In the genomic region with DNA sequence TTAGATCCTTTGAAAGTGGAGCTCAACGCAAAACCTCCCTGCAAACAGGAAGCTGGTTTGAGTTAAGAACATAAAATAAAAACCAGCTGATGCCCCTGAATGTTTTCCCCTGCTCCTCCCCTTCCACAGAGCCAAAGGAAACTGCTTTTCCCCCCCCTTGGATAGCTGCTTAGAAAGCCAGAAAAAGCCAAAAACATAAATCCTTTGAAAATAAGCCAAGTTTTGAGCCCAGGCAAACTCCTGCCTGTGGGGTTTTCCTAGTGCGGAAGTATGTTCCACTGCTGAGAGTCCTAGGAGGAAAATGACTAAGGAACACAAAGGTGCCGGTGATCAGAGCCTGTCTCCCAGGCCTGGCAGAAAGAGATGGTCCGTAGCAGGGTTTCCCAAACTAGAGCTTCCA, we compare ENCODE assay signal across 1 cellular context.
TF ChIP-seq lines count a peak whose summit lies in the region.

No MANE protein-coding gene starts in this region.

TF ChIP-seq in HepG2, 621 proteins besides CTCF, POLR2A, EP300 and RAD21:
- TF ChIP-seq ETV5 (CRISPR knock-in tag; IDR thresholded peaks at IDR 0.05; ENCODE audit: borderline replicate concordance), result peak; percentile 19; the same call in 1 of the 2 replicates
- no peak for TF ChIP-seq ZNF543 (CRISPR knock-in tag; IDR thresholded peaks at IDR 0.05)
- TF ChIP-seq LCORL (IDR thresholded peaks at IDR 0.05), result no peak
- TF ChIP-seq LCORL (CRISPR knock-in tag; IDR thresholded peaks at IDR 0.05), result 0 out of 2 replicates have a peak, but pooled peaks have one; percentile 25
- TF ChIP-seq, protein P1, sequence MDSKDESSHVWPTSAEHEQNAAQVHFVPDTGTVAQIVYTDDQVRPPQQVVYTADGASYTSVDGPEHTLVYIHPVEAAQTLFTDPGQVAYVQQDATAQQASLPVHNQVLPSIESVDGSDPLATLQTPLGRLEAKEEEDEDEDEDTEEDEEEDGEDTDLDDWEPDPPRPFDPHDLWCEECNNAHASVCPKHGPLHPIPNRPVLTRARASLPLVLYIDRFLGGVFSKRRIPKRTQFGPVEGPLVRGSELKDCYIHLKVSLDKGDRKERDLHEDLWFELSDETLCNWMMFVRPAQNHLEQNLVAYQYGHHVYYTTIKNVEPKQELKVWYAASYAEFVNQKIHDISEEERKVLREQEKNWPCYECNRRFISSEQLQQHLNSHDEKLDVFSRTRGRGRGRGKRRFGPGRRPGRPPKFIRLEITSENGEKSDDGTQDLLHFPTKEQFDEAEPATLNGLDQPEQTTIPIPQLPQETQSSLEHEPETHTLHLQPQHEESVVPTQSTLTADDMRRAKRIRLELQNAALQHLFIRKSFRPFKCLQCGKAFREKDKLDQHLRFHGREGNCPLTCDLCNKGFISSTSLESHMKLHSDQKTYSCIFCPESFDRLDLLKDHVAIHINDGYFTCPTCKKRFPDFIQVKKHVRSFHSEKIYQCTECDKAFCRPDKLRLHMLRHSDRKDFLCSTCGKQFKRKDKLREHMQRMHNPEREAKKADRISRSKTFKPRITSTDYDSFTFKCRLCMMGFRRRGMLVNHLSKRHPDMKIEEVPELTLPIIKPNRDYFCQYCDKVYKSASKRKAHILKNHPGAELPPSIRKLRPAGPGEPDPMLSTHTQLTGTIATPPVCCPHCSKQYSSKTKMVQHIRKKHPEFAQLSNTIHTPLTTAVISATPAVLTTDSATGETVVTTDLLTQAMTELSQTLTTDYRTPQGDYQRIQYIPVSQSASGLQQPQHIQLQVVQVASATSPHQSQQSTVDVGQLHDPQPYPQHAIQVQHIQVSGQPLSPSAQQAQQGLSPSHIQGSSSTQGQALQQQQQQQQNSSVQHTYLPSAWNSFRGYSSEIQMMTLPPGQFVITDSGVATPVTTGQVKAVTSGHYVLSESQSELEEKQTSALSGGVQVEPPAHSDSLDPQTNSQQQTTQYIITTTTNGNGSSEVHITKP (CRISPR knock-in tag; IDR thresholded peaks at IDR 0.05; ENCODE audit: low read depth), result no peak
- 0 out of 2 replicates have a peak, but pooled peaks have one; percentile 10 for TF ChIP-seq TCF7 (IDR thresholded peaks at IDR 0.05; ENCODE audit: low read depth)
- TF ChIP-seq, protein P2, sequence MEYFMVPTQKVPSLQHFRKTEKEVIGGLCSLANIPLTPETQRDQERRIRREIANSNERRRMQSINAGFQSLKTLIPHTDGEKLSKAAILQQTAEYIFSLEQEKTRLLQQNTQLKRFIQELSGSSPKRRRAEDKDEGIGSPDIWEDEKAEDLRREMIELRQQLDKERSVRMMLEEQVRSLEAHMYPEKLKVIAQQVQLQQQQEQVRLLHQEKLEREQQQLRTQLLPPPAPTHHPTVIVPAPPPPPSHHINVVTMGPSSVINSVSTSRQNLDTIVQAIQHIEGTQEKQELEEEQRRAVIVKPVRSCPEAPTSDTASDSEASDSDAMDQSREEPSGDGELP (IDR thresholded peaks at IDR 0.05; ENCODE audit: borderline replicate concordance, low read depth), result peak; percentile 60; the same call in 1 of the 2 replicates
